Comparison of ENCODE assay signal across 1 cellular context in the genomic region with DNA sequence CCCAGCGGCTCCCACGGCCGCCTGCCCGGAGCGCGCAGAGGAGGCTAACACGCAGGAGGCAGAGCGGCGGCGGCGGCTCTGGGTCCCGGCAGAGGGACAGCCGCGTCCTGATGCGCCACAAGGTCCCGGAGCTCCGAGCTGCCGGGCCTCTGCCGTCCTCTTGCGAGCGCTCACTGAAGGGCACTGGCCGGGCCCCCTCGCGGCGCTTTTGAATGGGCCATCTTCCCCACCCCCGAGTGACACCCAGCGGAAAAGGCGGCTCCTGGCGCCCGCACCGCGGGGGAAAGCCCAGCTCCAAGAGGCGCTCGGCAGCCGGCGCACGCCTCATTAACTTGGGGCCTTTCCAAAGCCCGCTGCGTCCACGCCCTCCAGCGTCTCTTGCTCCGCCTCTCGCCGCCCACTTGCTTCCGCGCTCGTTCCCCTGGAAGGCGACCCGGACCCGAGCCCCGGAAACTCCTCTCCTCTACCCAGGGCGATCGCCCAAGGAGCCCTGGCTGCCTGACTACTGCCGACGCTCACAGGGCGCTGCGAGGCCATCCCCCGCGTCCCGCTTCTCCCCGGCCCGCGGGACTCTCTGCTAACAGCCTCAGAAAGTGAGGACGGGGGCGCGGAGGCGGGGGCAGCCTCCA.
TF ChIP-seq lines count a peak whose summit lies in the region.

A gene (minus strand): TSS at position 363 of the 629 bp plus-strand sequence.

TF ChIP-seq in HepG2, 621 proteins besides CTCF, POLR2A, EP300 and RAD21 (continued from another document and continues in another):
- TF ChIP-seq ZNF225 (CRISPR knock-in tag; IDR thresholded peaks at IDR 0.05) (no peak; the same call in 1 of the 2 replicates), PHF21A (CRISPR knock-in tag; IDR thresholded peaks at IDR 0.05) (peak; percentile 77), MATR3 (CRISPR knock-in tag; IDR thresholded peaks at IDR 0.05) (no peak), TBX2 (CRISPR knock-in tag; IDR thresholded peaks at IDR 0.05; ENCODE audit: borderline replicate concordance) (peak; percentile 96), ZNF264 (CRISPR knock-in tag; IDR thresholded peaks at IDR 0.05) (peak; percentile 88; the same call in 1 of the 2 replicates), PHB2 (IDR thresholded peaks at IDR 0.05; ENCODE audit: partially characterized antibody) (no peak), KLF12 (CRISPR knock-in tag; IDR thresholded peaks at IDR 0.05; ENCODE audit: borderline replicate concordance) (peak; percentile 93), ZSCAN21 (CRISPR knock-in tag; IDR thresholded peaks at IDR 0.05; ENCODE audit: borderline replicate concordance) (peak; percentile 79; the same call in 1 of the 2 replicates), NRL (CRISPR knock-in tag; IDR thresholded peaks at IDR 0.05; ENCODE audit: borderline replicate concordance) (peak; percentile 30; the same call in 1 of the 2 replicates), MBNL3 (CRISPR knock-in tag; conservative IDR thresholded peaks at IDR 0.05) (no peak), MTF2 (CRISPR knock-in tag; IDR thresholded peaks at IDR 0.05; ENCODE audit: borderline replicate concordance) (peak; percentile 78; the same call in 1 of the 2 replicates), RCOR2 (CRISPR knock-in tag; IDR thresholded peaks at IDR 0.05) (peak; percentile 71; the same call in 1 of the 2 replicates), SIN3A (IDR thresholded peaks at IDR 0.05; ENCODE audit: borderline replicate concordance, low read depth, low read length) (no peak; the same call in 1 of the 2 replicates), ZBTB7B (CRISPR knock-in tag; IDR thresholded peaks at IDR 0.05) (peak; percentile 69; the same call in 1 of the 2 replicates), CHD2 (IDR thresholded peaks at IDR 0.05; ENCODE audit: low read depth, low read length) (0 out of 2 replicates have a peak, but pooled peaks have one; percentile 13), ZFP36L2 (CRISPR knock-in tag; IDR thresholded peaks at IDR 0.05) (0 out of 2 replicates have a peak, but pooled peaks have one; percentile 26), RARG (CRISPR knock-in tag; IDR thresholded peaks at IDR 0.05; ENCODE audit: low read depth) (0 out of 2 replicates have a peak, but pooled peaks have one; percentile 25), EEA1 (CRISPR knock-in tag; IDR thresholded peaks at IDR 0.05; ENCODE audit: borderline replicate concordance) (no peak), ZSCAN12 (CRISPR knock-in tag; IDR thresholded peaks at IDR 0.05) (peak; percentile 74; the same call in 1 of the 2 replicates), HIVEP1 (CRISPR knock-in tag; IDR thresholded peaks at IDR 0.05) (peak; percentile 92), ZNF746 (CRISPR knock-in tag; IDR thresholded peaks at IDR 0.05) (peak; percentile 49; the same call in 1 of the 2 replicates), TOE1 (CRISPR knock-in tag; IDR thresholded peaks at IDR 0.05) (no peak), HNRNPUL1 (IDR thresholded peaks at IDR 0.05; ENCODE audit: low read depth, low read length) (peak; percentile 75; the same call in 1 of the 2 replicates), ZNF772 (CRISPR knock-in tag; IDR thresholded peaks at IDR 0.05) (peak; percentile 23; the same call in 1 of the 2 replicates), ZNF124 (CRISPR knock-in tag; IDR thresholded peaks at IDR 0.05) (peak; percentile 91; the same call in 1 of the 2 replicates), ZNF317 (CRISPR knock-in tag; IDR thresholded peaks at IDR 0.05) (peak; percentile 26; the same call in 1 of the 2 replicates), RARA (CRISPR knock-in tag; IDR thresholded peaks at IDR 0.05) (peak; percentile 64), ZNF337 (CRISPR knock-in tag; IDR thresholded peaks at IDR 0.05; ENCODE audit: borderline replicate concordance, low read depth) (no peak), ELF1 (CRISPR knock-in tag; IDR thresholded peaks at IDR 0.05) (peak; percentile 82), JUN (CRISPR knock-in tag; IDR thresholded peaks at IDR 0.05) (peak; percentile 17; the same call in 1 of the 2 replicates), ZFP90 (CRISPR knock-in tag; IDR thresholded peaks at IDR 0.05; ENCODE audit: borderline replicate concordance) (peak; percentile 85), ZNF841 (CRISPR knock-in tag; IDR thresholded peaks at IDR 0.05; ENCODE audit: borderline replicate concordance) (peak; percentile 93; the same call in 1 of the 2 replicates), POGZ (CRISPR knock-in tag; IDR thresholded peaks at IDR 0.05) (peak; percentile 83), TP53 (CRISPR knock-in tag; conservative IDR thresholded peaks at IDR 0.05) (peak; percentile 57; the same call in 1 of the 2 replicates), ZFP36 (IDR thresholded peaks at IDR 0.05; ENCODE audit: borderline replicate concordance, low read depth, low read length, partially characterized antibody) (no peak), RFX3 (CRISPR knock-in tag; IDR thresholded peaks at IDR 0.05) (no peak), ZNF207 (IDR thresholded peaks at IDR 0.05; ENCODE audit: borderline replicate concordance) (no peak)
- TF ChIP-seq, protein P1, sequence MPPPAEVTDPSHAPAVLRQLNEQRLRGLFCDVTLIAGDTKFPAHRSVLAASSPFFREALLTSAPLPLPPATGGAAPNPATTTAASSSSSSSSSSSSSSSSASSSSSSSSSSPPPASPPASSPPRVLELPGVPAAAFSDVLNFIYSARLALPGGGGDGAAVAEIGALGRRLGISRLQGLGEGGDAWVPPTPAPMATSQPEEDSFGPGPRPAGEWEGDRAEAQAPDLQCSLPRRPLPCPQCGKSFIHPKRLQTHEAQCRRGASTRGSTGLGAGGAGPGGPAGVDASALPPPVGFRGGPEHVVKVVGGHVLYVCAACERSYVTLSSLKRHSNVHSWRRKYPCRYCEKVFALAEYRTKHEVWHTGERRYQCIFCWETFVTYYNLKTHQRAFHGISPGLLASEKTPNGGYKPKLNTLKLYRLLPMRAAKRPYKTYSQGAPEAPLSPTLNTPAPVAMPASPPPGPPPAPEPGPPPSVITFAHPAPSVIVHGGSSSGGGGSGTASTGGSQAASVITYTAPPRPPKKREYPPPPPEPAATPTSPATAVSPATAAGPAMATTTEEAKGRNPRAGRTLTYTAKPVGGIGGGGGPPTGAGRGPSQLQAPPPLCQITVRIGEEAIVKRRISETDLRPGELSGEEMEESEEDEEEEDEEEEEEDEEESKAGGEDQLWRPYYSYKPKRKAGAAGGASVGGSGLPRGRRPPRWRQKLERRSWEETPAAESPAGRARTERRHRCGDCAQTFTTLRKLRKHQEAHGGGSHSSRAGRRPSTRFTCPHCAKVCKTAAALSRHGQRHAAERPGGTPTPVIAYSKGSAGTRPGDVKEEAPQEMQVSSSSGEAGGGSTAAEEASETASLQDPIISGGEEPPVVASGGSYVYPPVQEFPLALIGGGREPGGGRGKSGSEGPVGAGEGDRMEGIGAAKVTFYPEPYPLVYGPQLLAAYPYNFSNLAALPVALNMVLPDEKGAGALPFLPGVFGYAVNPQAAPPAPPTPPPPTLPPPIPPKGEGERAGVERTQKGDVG (CRISPR knock-in tag; IDR thresholded peaks at IDR 0.05; ENCODE audit: borderline replicate concordance) = peak; percentile 69
- TF ChIP-seq, protein P2, sequence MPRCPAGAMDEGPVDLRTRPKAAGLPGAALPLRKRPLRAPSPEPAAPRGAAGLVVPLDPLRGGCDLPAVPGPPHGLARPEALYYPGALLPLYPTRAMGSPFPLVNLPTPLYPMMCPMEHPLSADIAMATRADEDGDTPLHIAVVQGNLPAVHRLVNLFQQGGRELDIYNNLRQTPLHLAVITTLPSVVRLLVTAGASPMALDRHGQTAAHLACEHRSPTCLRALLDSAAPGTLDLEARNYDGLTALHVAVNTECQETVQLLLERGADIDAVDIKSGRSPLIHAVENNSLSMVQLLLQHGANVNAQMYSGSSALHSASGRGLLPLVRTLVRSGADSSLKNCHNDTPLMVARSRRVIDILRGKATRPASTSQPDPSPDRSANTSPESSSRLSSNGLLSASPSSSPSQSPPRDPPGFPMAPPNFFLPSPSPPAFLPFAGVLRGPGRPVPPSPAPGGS (CRISPR knock-in tag; IDR thresholded peaks at IDR 0.05) = peak; percentile 31; the same call in 1 of the 2 replicates
- TF ChIP-seq, protein P3, sequence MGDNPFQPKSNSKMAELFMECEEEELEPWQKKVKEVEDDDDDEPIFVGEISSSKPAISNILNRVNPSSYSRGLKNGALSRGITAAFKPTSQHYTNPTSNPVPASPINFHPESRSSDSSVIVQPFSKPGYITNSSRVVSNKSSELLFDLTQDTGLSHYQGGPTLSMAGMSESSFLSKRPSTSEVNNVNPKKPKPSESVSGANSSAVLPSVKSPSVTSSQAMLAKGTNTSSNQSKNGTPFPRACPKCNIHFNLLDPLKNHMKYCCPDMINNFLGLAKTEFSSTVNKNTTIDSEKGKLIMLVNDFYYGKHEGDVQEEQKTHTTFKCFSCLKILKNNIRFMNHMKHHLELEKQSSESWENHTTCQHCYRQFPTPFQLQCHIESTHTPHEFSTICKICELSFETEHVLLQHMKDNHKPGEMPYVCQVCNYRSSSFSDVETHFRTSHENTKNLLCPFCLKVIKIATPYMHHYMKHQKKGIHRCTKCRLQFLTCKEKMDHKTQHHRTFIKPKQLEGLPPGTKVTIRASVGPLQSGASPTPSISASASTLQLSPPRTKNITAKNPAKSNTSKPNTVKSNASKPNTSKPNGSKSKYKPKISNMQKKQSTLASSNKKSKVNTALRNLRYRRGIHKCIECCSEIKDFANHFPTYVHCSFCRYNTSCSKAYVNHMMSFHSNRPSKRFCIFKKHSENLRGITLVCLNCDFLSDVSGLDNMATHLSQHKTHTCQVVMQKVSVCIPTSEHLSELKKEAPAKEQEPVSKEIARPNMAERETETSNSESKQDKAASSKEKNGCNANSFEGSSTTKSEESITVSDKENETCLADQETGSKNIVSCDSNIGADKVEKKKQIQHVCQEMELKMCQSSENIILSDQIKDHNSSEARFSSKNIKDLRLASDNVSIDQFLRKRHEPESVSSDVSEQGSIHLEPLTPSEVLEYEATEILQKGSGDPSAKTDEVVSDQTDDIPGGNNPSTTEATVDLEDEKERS (CRISPR knock-in tag; IDR thresholded peaks at IDR 0.05) = 0 out of 2 replicates have a peak, but pooled peaks have one; percentile 24
- TF ChIP-seq, protein P4, sequence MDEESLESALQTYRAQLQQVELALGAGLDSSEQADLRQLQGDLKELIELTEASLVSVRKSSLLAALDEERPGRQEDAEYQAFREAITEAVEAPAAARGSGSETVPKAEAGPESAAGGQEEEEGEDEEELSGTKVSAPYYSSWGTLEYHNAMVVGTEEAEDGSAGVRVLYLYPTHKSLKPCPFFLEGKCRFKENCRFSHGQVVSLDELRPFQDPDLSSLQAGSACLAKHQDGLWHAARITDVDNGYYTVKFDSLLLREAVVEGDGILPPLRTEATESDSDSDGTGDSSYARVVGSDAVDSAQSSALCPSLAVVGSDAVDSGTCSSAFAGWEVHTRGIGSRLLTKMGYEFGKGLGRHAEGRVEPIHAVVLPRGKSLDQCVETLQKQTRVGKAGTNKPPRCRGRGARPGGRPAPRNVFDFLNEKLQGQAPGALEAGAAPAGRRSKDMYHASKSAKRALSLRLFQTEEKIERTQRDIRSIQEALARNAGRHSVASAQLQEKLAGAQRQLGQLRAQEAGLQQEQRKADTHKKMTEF (CRISPR knock-in tag; IDR thresholded peaks at IDR 0.05) = peak; percentile 92
- TF ChIP-seq, protein P5, sequence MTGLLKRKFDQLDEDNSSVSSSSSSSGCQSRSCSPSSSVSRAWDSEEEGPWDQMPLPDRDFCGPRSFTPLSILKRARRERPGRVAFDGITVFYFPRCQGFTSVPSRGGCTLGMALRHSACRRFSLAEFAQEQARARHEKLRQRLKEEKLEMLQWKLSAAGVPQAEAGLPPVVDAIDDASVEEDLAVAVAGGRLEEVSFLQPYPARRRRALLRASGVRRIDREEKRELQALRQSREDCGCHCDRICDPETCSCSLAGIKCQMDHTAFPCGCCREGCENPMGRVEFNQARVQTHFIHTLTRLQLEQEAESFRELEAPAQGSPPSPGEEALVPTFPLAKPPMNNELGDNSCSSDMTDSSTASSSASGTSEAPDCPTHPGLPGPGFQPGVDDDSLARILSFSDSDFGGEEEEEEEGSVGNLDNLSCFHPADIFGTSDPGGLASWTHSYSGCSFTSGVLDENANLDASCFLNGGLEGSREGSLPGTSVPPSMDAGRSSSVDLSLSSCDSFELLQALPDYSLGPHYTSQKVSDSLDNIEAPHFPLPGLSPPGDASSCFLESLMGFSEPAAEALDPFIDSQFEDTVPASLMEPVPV (CRISPR knock-in tag; IDR thresholded peaks at IDR 0.05) = peak; percentile 95
- TF ChIP-seq, protein P6, sequence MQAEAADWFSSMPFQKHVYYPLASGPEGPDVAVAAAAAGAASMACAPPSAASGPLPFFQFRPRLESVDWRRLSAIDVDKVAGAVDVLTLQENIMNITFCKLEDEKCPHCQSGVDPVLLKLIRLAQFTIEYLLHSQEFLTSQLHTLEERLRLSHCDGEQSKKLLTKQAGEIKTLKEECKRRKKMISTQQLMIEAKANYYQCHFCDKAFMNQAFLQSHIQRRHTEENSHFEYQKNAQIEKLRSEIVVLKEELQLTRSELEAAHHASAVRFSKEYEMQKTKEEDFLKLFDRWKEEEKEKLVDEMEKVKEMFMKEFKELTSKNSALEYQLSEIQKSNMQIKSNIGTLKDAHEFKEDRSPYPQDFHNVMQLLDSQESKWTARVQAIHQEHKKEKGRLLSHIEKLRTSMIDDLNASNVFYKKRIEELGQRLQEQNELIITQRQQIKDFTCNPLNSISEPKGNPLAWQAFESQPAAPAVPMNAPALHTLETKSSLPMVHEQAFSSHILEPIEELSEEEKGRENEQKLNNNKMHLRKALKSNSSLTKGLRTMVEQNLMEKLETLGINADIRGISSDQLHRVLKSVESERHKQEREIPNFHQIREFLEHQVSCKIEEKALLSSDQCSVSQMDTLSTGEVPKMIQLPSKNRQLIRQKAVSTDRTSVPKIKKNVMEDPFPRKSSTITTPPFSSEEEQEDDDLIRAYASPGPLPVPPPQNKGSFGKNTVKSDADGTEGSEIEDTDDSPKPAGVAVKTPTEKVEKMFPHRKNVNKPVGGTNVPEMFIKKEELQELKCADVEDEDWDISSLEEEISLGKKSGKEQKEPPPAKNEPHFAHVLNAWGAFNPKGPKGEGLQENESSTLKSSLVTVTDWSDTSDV (CRISPR knock-in tag; IDR thresholded peaks at IDR 0.05) = no peak
- TF ChIP-seq, protein P7, sequence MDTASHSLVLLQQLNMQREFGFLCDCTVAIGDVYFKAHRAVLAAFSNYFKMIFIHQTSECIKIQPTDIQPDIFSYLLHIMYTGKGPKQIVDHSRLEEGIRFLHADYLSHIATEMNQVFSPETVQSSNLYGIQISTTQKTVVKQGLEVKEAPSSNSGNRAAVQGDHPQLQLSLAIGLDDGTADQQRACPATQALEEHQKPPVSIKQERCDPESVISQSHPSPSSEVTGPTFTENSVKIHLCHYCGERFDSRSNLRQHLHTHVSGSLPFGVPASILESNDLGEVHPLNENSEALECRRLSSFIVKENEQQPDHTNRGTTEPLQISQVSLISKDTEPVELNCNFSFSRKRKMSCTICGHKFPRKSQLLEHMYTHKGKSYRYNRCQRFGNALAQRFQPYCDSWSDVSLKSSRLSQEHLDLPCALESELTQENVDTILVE (CRISPR knock-in tag; IDR thresholded peaks at IDR 0.05) = peak; percentile 49; the same call in 1 of the 2 replicates
- TF ChIP-seq, protein P8, sequence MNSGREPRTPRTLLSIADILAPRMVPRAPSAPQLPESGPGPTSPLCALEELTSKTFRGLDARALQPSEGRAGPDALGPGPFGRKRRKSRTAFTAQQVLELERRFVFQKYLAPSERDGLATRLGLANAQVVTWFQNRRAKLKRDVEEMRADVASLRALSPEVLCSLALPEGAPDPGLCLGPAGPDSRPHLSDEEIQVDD (CRISPR knock-in tag; IDR thresholded peaks at IDR 0.05; ENCODE audit: borderline replicate concordance) = peak; percentile 56; the same call in 1 of the 2 replicates
- TF ChIP-seq, protein P9, sequence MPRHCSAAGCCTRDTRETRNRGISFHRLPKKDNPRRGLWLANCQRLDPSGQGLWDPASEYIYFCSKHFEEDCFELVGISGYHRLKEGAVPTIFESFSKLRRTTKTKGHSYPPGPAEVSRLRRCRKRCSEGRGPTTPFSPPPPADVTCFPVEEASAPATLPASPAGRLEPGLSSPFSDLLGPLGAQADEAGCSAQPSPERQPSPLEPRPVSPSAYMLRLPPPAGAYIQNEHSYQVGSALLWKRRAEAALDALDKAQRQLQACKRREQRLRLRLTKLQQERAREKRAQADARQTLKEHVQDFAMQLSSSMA (CRISPR knock-in tag; IDR thresholded peaks at IDR 0.05) = no peak
